In the genomic region with DNA sequence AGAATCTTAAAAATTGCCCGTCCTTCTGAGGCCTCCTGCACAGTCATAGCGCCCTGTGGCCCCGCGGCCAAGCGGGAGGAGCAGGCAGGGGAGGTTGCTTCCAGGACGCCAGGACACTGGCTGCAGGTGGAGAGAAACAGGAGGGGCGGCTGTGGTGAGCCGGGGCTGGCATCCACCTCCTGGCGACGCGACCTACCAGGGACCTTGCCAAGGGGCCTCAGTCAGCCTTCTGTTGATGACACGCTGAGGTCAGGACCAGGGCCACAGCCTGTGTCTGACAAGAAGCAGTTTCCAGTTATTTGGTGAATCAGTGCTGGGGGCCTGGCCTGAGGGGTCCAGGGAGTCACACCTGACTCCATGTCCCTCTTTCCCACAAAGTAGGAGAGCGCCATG, we compare ENCODE assay signal across 16 cellular contexts. TPM values are rescaled to one million over a fixed set of nuclear protein-coding genes. Genes with fewer than 3 reads are reported as not detected.
DNase-seq lines count a peak whose midpoint lies in the region; ATAC-seq and TF ChIP-seq lines count a peak whose summit lies in the region.
"Had no signal": no experiment of that assay in that cellular context is flagged by ENCODE, and none has a peak within 500 bp of the region (broad histone marks: within the 10 kb centered on the region; RNA-seq: fewer than 3 reads in every experiment).

No MANE protein-coding gene starts in this region.

- peak overlapping the region in 2 of 4 donors; percentile 2 to 16 for H3K4me3 ChIP-seq in esophagus muscularis mucosa

- POLR2A ChIA-PET in activated CD4-positive, alpha-beta memory T cell treated with anti-CD3 and anti-CD28 coated beads, Interleukin-2, amount 10 ng/mL, durations not matched to agents 7 days and 5 days (lab: Charles Lee), result no interaction called here

- H3K4me3 Mint-ChIP-seq in activated T-cell treated with anti-CD3 and anti-CD28 coated beads, Interleukin-2, amount 50 U/mL, for 24 hours, result no peak overlapping the region
- H3K4me3 Mint-ChIP-seq in activated T-cell treated with anti-CD3 and anti-CD28 coated beads, Interleukin-2, amount 50 U/mL, for 72 hours, result no peak overlapping the region
- peak overlapping the region; percentile 49 for H3K4me3 Mint-ChIP-seq in neural crest cell
- H3K4me3 Mint-ChIP-seq in type B pancreatic cell, result no peak overlapping the region
- no peak overlapping the region for H3K4me3 Mint-ChIP-seq in activated CD4-positive, alpha-beta memory T cell treated with anti-CD3 and anti-CD28 coated beads, Interleukin-2, amount 10 ng/mL, durations not matched to agents 7 days and 5 days

- TF ChIP-seq CTCF in esophagus muscularis mucosa (IDR thresholded peaks at IDR 0.05) (no peak), neural crest cell (conservative IDR thresholded peaks at IDR 0.05) (no peak), type B pancreatic cell (conservative IDR thresholded peaks at IDR 0.05) (no peak)

- peaks cover 34 to 56% (median 49%) of the 10 kb centered on the region in 4 donors for H3K4me1 ChIP-seq in esophagus muscularis mucosa

- no peaks in the 10 kb centered on the region for H3K27me3 Mint-ChIP-seq in activated T-cell treated with anti-CD3 and anti-CD28 coated beads, Interleukin-2, amount 50 U/mL, for 24 hours
- H3K27me3 Mint-ChIP-seq in activated T-cell treated with anti-CD3 and anti-CD28 coated beads, Interleukin-2, amount 50 U/mL, for 72 hours (ENCODE audit: low read depth), result no peaks in the 10 kb centered on the region
- no peaks in the 10 kb centered on the region for H3K27me3 Mint-ChIP-seq in neural crest cell (ENCODE audit: low read depth)
- no peaks in the 10 kb centered on the region for H3K27me3 Mint-ChIP-seq in type B pancreatic cell
- no peaks in the 10 kb centered on the region for H3K27me3 Mint-ChIP-seq in activated CD4-positive, alpha-beta memory T cell treated with anti-CD3 and anti-CD28 coated beads, Interleukin-2, amount 10 ng/mL, durations not matched to agents 7 days and 5 days

- H3K27ac Mint-ChIP-seq in activated T-cell treated with anti-CD3 and anti-CD28 coated beads, Interleukin-2, amount 50 U/mL, for 24 hours, result peak overlapping the region; percentile 55
- H3K27ac Mint-ChIP-seq in activated T-cell treated with anti-CD3 and anti-CD28 coated beads, Interleukin-2, amount 50 U/mL, for 72 hours, result no peak overlapping the region
- H3K27ac Mint-ChIP-seq in neural crest cell (ENCODE audit: unreplicated experiment), result no peak overlapping the region
- no peak overlapping the region for H3K27ac Mint-ChIP-seq in type B pancreatic cell
- H3K27ac Mint-ChIP-seq in activated CD4-positive, alpha-beta memory T cell treated with anti-CD3 and anti-CD28 coated beads, Interleukin-2, amount 10 ng/mL, durations not matched to agents 7 days and 5 days, result no peak overlapping the region

- 86% methylated on average over 13 of the region's 13 CpGs for WGBS in esophagus muscularis mucosa

- no peak for DNase-seq in activated T-cell treated with anti-CD3 and anti-CD28 coated beads, Interleukin-2, amount 50 U/mL, for 24 hours
- DNase-seq in activated T-cell treated with anti-CD3 and anti-CD28 coated beads, Interleukin-2, amount 50 U/mL, for 72 hours, result no peak
- DNase-seq in esophagus muscularis mucosa (ENCODE audit: extremely low spot score), result no peak
- no peak for DNase-seq in neural crest cell (ENCODE audit: low read depth, low spot score)
- DNase-seq in type B pancreatic cell (ENCODE audit: extremely low spot score, unreplicated experiment), result peak; percentile 67
- no peak for DNase-seq in activated CD4-positive, alpha-beta memory T cell treated with anti-CD3 and anti-CD28 coated beads, Interleukin-2, amount 10 ng/mL, durations not matched to agents 7 days and 5 days
- DNase-seq in NCI-H510A (lab: John Stamatoyannopoulos, UW), result no peak
- DNase-seq: ACHN; DMS79; erythroblast; MM.1S; NCI-H226; RPMI8226; stimulated activated CD4-positive, alpha-beta T cell treated with anti-CD3 and anti-CD28 coated beads, Interleukin-2, amount 100 ng/mL, for 24 hours had no signal

- H3K4me1 Mint-ChIP-seq in activated T-cell treated with anti-CD3 and anti-CD28 coated beads, Interleukin-2, amount 50 U/mL, for 24 hours (ENCODE audit: low read depth), result peaks cover 25% of the 10 kb centered on the region
- peaks cover 20% of the 10 kb centered on the region for H3K4me1 Mint-ChIP-seq in activated T-cell treated with anti-CD3 and anti-CD28 coated beads, Interleukin-2, amount 50 U/mL, for 72 hours (ENCODE audit: low read depth)
- H3K4me1 Mint-ChIP-seq in neural crest cell (peaks cover 39% of the 10 kb centered on the region), type B pancreatic cell (ENCODE audit: unreplicated experiment) (peaks cover 14% of the 10 kb centered on the region)
- peaks cover 20% of the 10 kb centered on the region for H3K4me1 Mint-ChIP-seq in activated CD4-positive, alpha-beta memory T cell treated with anti-CD3 and anti-CD28 coated beads, Interleukin-2, amount 10 ng/mL, durations not matched to agents 7 days and 5 days

- ATAC-seq in activated T-cell treated with anti-CD3 and anti-CD28 coated beads, Interleukin-2, amount 50 U/mL, for 72 hours (replicated peaks in 1 of 2), result no peak
- ATAC-seq in HG03378 (IDR thresholded peaks at IDR 0.05; ENCODE audit: unreplicated experiment), result no peak

- H3K36me3 Mint-ChIP-seq in activated T-cell treated with anti-CD3 and anti-CD28 coated beads, Interleukin-2, amount 50 U/mL, for 24 hours (ENCODE audit: low read depth), result peaks cover 7% of the 10 kb centered on the region
- H3K36me3 Mint-ChIP-seq in activated T-cell treated with anti-CD3 and anti-CD28 coated beads, Interleukin-2, amount 50 U/mL, for 72 hours (ENCODE audit: insufficient read depth in 2 of 2), result no peaks in the 10 kb centered on the region
- H3K36me3 Mint-ChIP-seq in neural crest cell (ENCODE audit: low read depth), result no peaks in the 10 kb centered on the region
- no peaks in the 10 kb centered on the region for H3K36me3 Mint-ChIP-seq in type B pancreatic cell
- peaks cover 4% of the 10 kb centered on the region for H3K36me3 Mint-ChIP-seq in activated CD4-positive, alpha-beta memory T cell treated with anti-CD3 and anti-CD28 coated beads, Interleukin-2, amount 10 ng/mL, durations not matched to agents 7 days and 5 days (ENCODE audit: low read depth)

- TF ChIP-seq POLR2A in esophagus muscularis mucosa (IDR thresholded peaks at IDR 0.05; ENCODE audit: low read depth), result no peak

- peak overlapping the region; percentile 56 to 79 (median 64) for H3K27ac ChIP-seq in esophagus muscularis mucosa (replicated peaks in 1 of 4)
- H3K27ac ChIP-seq: neutrophil had no signal

- no peaks in the 10 kb centered on the region for H3K9me3 ChIP-seq in esophagus muscularis mucosa
- H3K9me3 ChIP-seq: neutrophil had no signal

- intact Hi-C loops in esophagus muscularis mucosa (cut with DNase I), result no loop called here

- H3K36me3 ChIP-seq in esophagus muscularis mucosa, result no peaks in the 10 kb centered on the region

- no peaks in the 10 kb centered on the region for H3K9me3 Mint-ChIP-seq in activated T-cell treated with anti-CD3 and anti-CD28 coated beads, Interleukin-2, amount 50 U/mL, for 24 hours
- H3K9me3 Mint-ChIP-seq in activated T-cell treated with anti-CD3 and anti-CD28 coated beads, Interleukin-2, amount 50 U/mL, for 72 hours, result no peaks in the 10 kb centered on the region
- H3K9me3 Mint-ChIP-seq in neural crest cell (no peaks in the 10 kb centered on the region), type B pancreatic cell (no peaks in the 10 kb centered on the region)
- H3K9me3 Mint-ChIP-seq in activated CD4-positive, alpha-beta memory T cell treated with anti-CD3 and anti-CD28 coated beads, Interleukin-2, amount 10 ng/mL, durations not matched to agents 7 days and 5 days, result no peaks in the 10 kb centered on the region

- no peaks in the 10 kb centered on the region for H3K27me3 ChIP-seq in esophagus muscularis mucosa
- H3K27me3 ChIP-seq: neutrophil had no signal

- TF ChIP-seq EP300 in esophagus muscularis mucosa (IDR thresholded peaks at IDR 0.05), result no peak

- CTCF ChIA-PET in activated CD4-positive, alpha-beta memory T cell treated with anti-CD3 and anti-CD28 coated beads, Interleukin-2, amount 10 ng/mL, durations not matched to agents 7 days and 5 days (lab: Charles Lee), result no interaction called here

RNA-seq across cellular contexts. Expression of gene MKNK2, which starts 13.3 kb away (rescaled TPM):
- total RNA-seq in activated T-cell treated with anti-CD3 and anti-CD28 coated beads, Interleukin-2, amount 50 U/mL, for 72 hours, result 100 to 1,000 TPM; 120 to 121 TPM
- total RNA-seq in esophagus muscularis mucosa, result 100 to 1,000 TPM; 113 to 267 (median 193) TPM
- 115 and 123 TPM in 2 replicates for total RNA-seq in neural crest cell
- total RNA-seq in type B pancreatic cell (ENCODE audit: low replicate concordance), result 118 and 120 TPM in 2 replicates
- 100 to 1,000 TPM; 239 to 253 TPM for total RNA-seq in activated CD4-positive, alpha-beta memory T cell treated with anti-CD3 and anti-CD28 coated beads, Interleukin-2, amount 10 ng/mL, durations not matched to agents 7 days and 5 days

RNA-seq across cellular contexts. Expression of gene MOB3A, which starts 31.7 kb away (rescaled TPM):
- total RNA-seq in activated T-cell treated with anti-CD3 and anti-CD28 coated beads, Interleukin-2, amount 50 U/mL, for 72 hours, result 100 to 1,000 TPM; 129 to 134 TPM
- 10 to 100 TPM; 43.6 to 85.2 (median 56.3) TPM for total RNA-seq in esophagus muscularis mucosa
- total RNA-seq in neural crest cell, result 40.0 and 42.1 TPM in 2 replicates
- 34.6 and 37.8 TPM in 2 replicates for total RNA-seq in type B pancreatic cell (ENCODE audit: low replicate concordance)
- total RNA-seq in activated CD4-positive, alpha-beta memory T cell treated with anti-CD3 and anti-CD28 coated beads, Interleukin-2, amount 10 ng/mL, durations not matched to agents 7 days and 5 days, result 100 to 1,000 TPM; 242 to 251 TPM

RNA-seq across cellular contexts. Expression of gene IZUMO4, which starts 32.3 kb away (rescaled TPM):
- total RNA-seq in activated T-cell treated with anti-CD3 and anti-CD28 coated beads, Interleukin-2, amount 50 U/mL, for 72 hours, result 10 to 100 TPM; 28.5 to 36.9 TPM
- total RNA-seq in esophagus muscularis mucosa (1 to 10 TPM; 1.9 to 6.0 (median 3.9) TPM), neural crest cell (5.5 and 5.6 TPM in 2 replicates), type B pancreatic cell (ENCODE audit: low replicate concordance) (4.9 and 7.4 TPM in 2 replicates)
- total RNA-seq in activated CD4-positive, alpha-beta memory T cell treated with anti-CD3 and anti-CD28 coated beads, Interleukin-2, amount 10 ng/mL, durations not matched to agents 7 days and 5 days, result 10 to 100 TPM; 10.3 to 10.5 TPM

RNA-seq across cellular contexts. Expression of gene BTBD2, which starts 48.9 kb away (rescaled TPM):
- 10 to 100 TPM; 48.7 to 56.2 TPM for total RNA-seq in activated T-cell treated with anti-CD3 and anti-CD28 coated beads, Interleukin-2, amount 50 U/mL, for 72 hours
- total RNA-seq in esophagus muscularis mucosa (100 to 1,000 TPM in 1 of 4 donors, 10 to 100 TPM in 3; 52.8 to 137 (median 77.1) TPM), neural crest cell (138 and 142 TPM in 2 replicates), type B pancreatic cell (ENCODE audit: low replicate concordance) (72.5 and 118 TPM in 2 replicates)
- total RNA-seq in activated CD4-positive, alpha-beta memory T cell treated with anti-CD3 and anti-CD28 coated beads, Interleukin-2, amount 10 ng/mL, durations not matched to agents 7 days and 5 days, result 10 to 100 TPM; 55.4 to 57.1 TPM
